In genomic region chr7:23058412-23059096, GRCh38 we compare ENCODE assay signal across 22 cellular contexts. TPM values are rescaled to one million over a fixed set of nuclear protein-coding genes. Genes with fewer than 3 reads are reported as not detected.
DNase-seq lines count a peak whose midpoint lies in the region; ATAC-seq and TF ChIP-seq lines count a peak whose summit lies in the region.
"Had no signal": no experiment of that assay in that cellular context is flagged by ENCODE, and none has a peak within 500 bp of the region (broad histone marks: within the 10 kb centered on the region; RNA-seq: fewer than 3 reads in every experiment).

No MANE protein-coding gene starts in this region.

- WGBS in transverse colon (ENCODE audit: low coverage in 1 of 2), 2 donors: 36 to 52% methylated on average over 6 of the region's 6 CpGs

- H3K4me3 ChIP-seq in Loucy (ENCODE audit: low read length, poor library complexity, severe bottlenecking) (no peak overlapping the region), transverse colon (no peak overlapping the region)
- H3K4me3 ChIP-seq: adrenal gland, sigmoid colon, uterus had no signal

- no peak for ATAC-seq in GM21381 (IDR thresholded peaks at IDR 0.05; ENCODE audit: unreplicated experiment)

- H3K36me3 Mint-ChIP-seq in progenitor cell of endocrine pancreas (ENCODE audit: insufficient read depth): no peaks in the 10 kb centered on the region

- peaks cover 7% of the 10 kb centered on the region for H3K4me1 Mint-ChIP-seq in progenitor cell of endocrine pancreas (ENCODE audit: low read depth)
- H3K4me1 Mint-ChIP-seq: B cell had no signal

- no peaks in the 10 kb centered on the region for H3K9me2 ChIP-seq in Loucy (replicated peaks; ENCODE audit: low read depth, low read length)

- no peaks in the 10 kb centered on the region for H3F3A ChIP-seq in Loucy (ENCODE audit: low read depth)

- intact Hi-C loops in transverse colon (cut with DNase I; ENCODE audit: low total_unique reads): no loop called here

- H3K9me3 ChIP-seq in Loucy (ENCODE audit: insufficient read depth, low read depth, low read length) (no peaks in the 10 kb centered on the region), transverse colon (no peaks in the 10 kb centered on the region)
- H3K9me3 ChIP-seq: adrenal gland, sigmoid colon, uterus had no signal

- no peak overlapping the region for H3K27ac ChIP-seq in transverse colon
- H3K27ac ChIP-seq: sigmoid colon, uterus had no signal

- H3K9me3 Mint-ChIP-seq in progenitor cell of endocrine pancreas (ENCODE audit: low read depth): peaks cover 3% of the 10 kb centered on the region
- H3K9me3 Mint-ChIP-seq: activated T-helper 2 cell treated with anti-CD3 and anti-CD28 coated beads, Interferon-gamma antibody, Interleukin-2, Interleukin-4, amounts not matched to agents 10 μg/mL and 5 μg/mL and 100 μg/mL, durations not matched to agents 14 hours and 24 hours and 36 hours had no signal

- TF ChIP-seq EP300 in transverse colon (IDR thresholded peaks at IDR 0.05; ENCODE audit: low read depth): no peak

- no peak for TF ChIP-seq CTCF in Loucy (conservative IDR thresholded peaks at IDR 0.05; ENCODE audit: low read length)
- TF ChIP-seq CTCF in transverse colon (IDR thresholded peaks at IDR 0.05): no peak
- TF ChIP-seq CTCF in progenitor cell of endocrine pancreas (IDR thresholded peaks at IDR 0.05; ENCODE audit: unreplicated experiment): no peak

- no peak overlapping the region for H3K27ac Mint-ChIP-seq in progenitor cell of endocrine pancreas
- H3K27ac Mint-ChIP-seq: activated T-helper 2 cell treated with anti-CD3 and anti-CD28 coated beads, Interferon-gamma antibody, Interleukin-2, Interleukin-4, amounts not matched to agents 10 μg/mL and 5 μg/mL and 100 μg/mL, durations not matched to agents 14 hours and 24 hours and 36 hours; B cell had no signal

- in situ Hi-C loops in SK-MEL-5 (cut with HindIII; ENCODE audit: low pct_unique_long_range_greater_than_20kb, low sequenced_read_pairs): no loop called here
- in situ Hi-C loops in transverse colon (cut with MboI; ENCODE audit: low pct_ligation_motif_present in 1 of 4, low pct_unique_long_range_greater_than_20kb in 1 of 4, low sequenced_read_pairs in 3 of 4): loop anchor here in 3 of 4 donors (10.0 to 25.0 kb wide), 4 partner anchors 204 to 504 kb away; no protein-coding TSS in a partner anchor

- H3K36me3 ChIP-seq in Loucy (ENCODE audit: insufficient read depth, low read length) (no peaks in the 10 kb centered on the region), transverse colon (no peaks in the 10 kb centered on the region)
- H3K36me3 ChIP-seq: adrenal gland, sigmoid colon, uterus had no signal

- no peaks in the 10 kb centered on the region for H4K20me1 ChIP-seq in Loucy (ENCODE audit: insufficient read depth, low read length, poor library complexity, severe bottlenecking)

- no peak overlapping the region for H3K9ac ChIP-seq in Loucy (ENCODE audit: low read depth, low read length, poor library complexity, severe bottlenecking)

- no peak overlapping the region for H3K4me3 Mint-ChIP-seq in progenitor cell of endocrine pancreas (ENCODE audit: low read depth)
- H3K4me3 Mint-ChIP-seq: B cell had no signal

- H3K4me1 ChIP-seq in Loucy (ENCODE audit: insufficient read depth, low read length, poor library complexity, severe bottlenecking) (no peaks in the 10 kb centered on the region), transverse colon (no peaks in the 10 kb centered on the region)
- H3K4me1 ChIP-seq: adrenal gland, uterus had no signal

- H3K4me2 ChIP-seq in Loucy (ENCODE audit: low read depth, low read length, poor library complexity, severe bottlenecking): no peak overlapping the region

- H3K79me2 ChIP-seq in Loucy (ENCODE audit: insufficient read depth, low read length): no peaks in the 10 kb centered on the region

- H3K27me3 ChIP-seq in Loucy (ENCODE audit: insufficient read depth, low read length, poor library complexity, severe bottlenecking) (no peaks in the 10 kb centered on the region), transverse colon (peaks cover 15% of the 10 kb centered on the region)
- H3K27me3 ChIP-seq: adrenal gland, sigmoid colon, uterus had no signal

- H2AFZ ChIP-seq in Loucy (ENCODE audit: low read length): peak overlapping the region; percentile 34; the same call in 1 of the 2 replicates

- TF ChIP-seq POLR2A in transverse colon (IDR thresholded peaks at IDR 0.05): no peak

- peak; percentile 54 for DNase-seq in AG20443 (ENCODE audit: low spot score)
- peak; percentile 32 for DNase-seq in SK-MEL-5 (ENCODE audit: low read depth, low spot score)
- DNase-seq in medulla oblongata (ENCODE audit: extremely low spot score): peak; percentile 26
- no peak for DNase-seq in DMS114 treated with DMSO at 0.1 percent for 48 hours (lab: John Stamatoyannopoulos, UW; ENCODE audit: unreplicated experiment)
- DNase-seq in transverse colon: no peak
- no peak for DNase-seq in progenitor cell of endocrine pancreas (ENCODE audit: low spot score, unreplicated experiment)
- DNase-seq: Calu3; erythroblast; glutamatergic neuron; Kasumi-1; NCI-H1694; NCI-H345; SHP77 treated with DMSO at 0.1 percent for 48 hours; sigmoid colon; stimulated activated CD4-positive, alpha-beta T cell treated with anti-CD3 and anti-CD28 coated beads, Interleukin-2, amount 100 ng/mL, for 24 hours; T-helper 2 cell; uterus had no signal

- no peaks in the 10 kb centered on the region for H3K27me3 Mint-ChIP-seq in progenitor cell of endocrine pancreas
- H3K27me3 Mint-ChIP-seq: B cell had no signal

RNA-seq across cellular contexts. Expression of gene HYCC1, which starts 44.6 kb away (rescaled TPM):
- total RNA-seq in SK-MEL-5 (2014; rRNA removed; shearing (Covaris generic)): 136 and 140 TPM in 2 replicates
- 134 and 144 TPM in 2 replicates for polyA plus RNA-seq in SK-MEL-5 (2015; cell fraction: cytosol; rRNA removed)
- polyA plus RNA-seq in SK-MEL-5 (2015; cell fraction: nucleus; rRNA removed): 101 and 112 TPM in 2 replicates
- total RNA-seq in transverse colon (10 to 100 TPM in 1 of 4 donors, 1 to 10 TPM in 3; 3.7 to 19.8 (median 8.5) TPM), progenitor cell of endocrine pancreas (65.2 and 66.0 TPM in 2 replicates)

RNA-seq across cellular contexts. Expression of gene KLHL7, which starts 47.0 kb away (rescaled TPM):
- 44.3 and 60.7 TPM in 2 replicates for total RNA-seq in SK-MEL-5 (2014; rRNA removed; shearing (Covaris generic))
- polyA plus RNA-seq in SK-MEL-5 (2015; cell fraction: cytosol; rRNA removed): 51.8 and 53.2 TPM in 2 replicates
- polyA plus RNA-seq in SK-MEL-5 (2015; cell fraction: nucleus; rRNA removed): 22.4 and 23.5 TPM in 2 replicates
- total RNA-seq in transverse colon (10 to 100 TPM in 3 of 4 donors, 1 to 10 TPM in 1; 9.2 to 27.4 (median 25.3) TPM), progenitor cell of endocrine pancreas (64.2 and 68.9 TPM in 2 replicates)

Comparison
In these comparisons a context has a peak if more than half of its experiments do, and no peak if none do; other contexts are left out.
1. DNase-seq: peak in AG20443 (single experiment), SK-MEL-5 (single experiment) and medulla oblongata (single experiment); none in DMS114 treated with DMSO at 0.1 percent for 48 hours (single experiment), transverse colon (single experiment) and progenitor cell of endocrine pancreas (single experiment).